ENCODE assay signal across 27 cellular contexts in genomic region chr13:41418751-41419150, GRCh38. TPM values are rescaled to one million over a fixed set of nuclear protein-coding genes. Genes with fewer than 3 reads are reported as not detected.
"Had no signal": no experiment of that assay in that cellular context is flagged by ENCODE, and none has a peak within 500 bp of the region (broad histone marks: within the 10 kb centered on the region; RNA-seq: fewer than 3 reads in every experiment).

No MANE protein-coding gene starts in this region.

- H3K27me3 ChIP-seq: left lung, ovary, right atrium auricular region, right lobe of liver, tibial nerve, uterus had no signal

- H3K36me3 Mint-ChIP-seq: immature natural killer cell; natural killer cell treated with Interleukin-12 subunit alpha and Interleukin-12 subunit beta and Interleukin-15 and Interleukin-18, amount 100 ng/mL, for 72 hours; type B pancreatic cell had no signal

- DNase-seq: immature natural killer cell; kidney; left colon; left lung; lower lobe of right lung; mesendoderm; midbrain; mucosa of descending colon; naive thymus-derived CD4-positive, alpha-beta T cell; ovary; right lobe of liver; stimulated activated CD4-positive, alpha-beta T cell treated with anti-CD3 and anti-CD28 coated beads, Interleukin-1b, Interleukin-23, amount 100 ng/mL, for 48 hours; stimulated activated CD4-positive, alpha-beta T cell treated with anti-CD3 and anti-CD28 coated beads, Interleukin-2, amount 100 ng/mL, for 48 hours; stimulated activated CD4-positive, alpha-beta T cell treated with anti-CD3 and anti-CD28 coated beads, Interleukin-4, amount 100 ng/mL, for 4 hours; stimulated activated CD8-positive, alpha-beta memory T cell treated with anti-CD3 and anti-CD28 coated beads, Interleukin-4, amount 100 ng/mL, for 48 hours; stimulated activated naive CD4-positive, alpha-beta T cell treated with Interleukin-2 at 50 U/mL for 16 hours; stimulated activated naive CD8-positive, alpha-beta T cell treated with anti-CD3 and anti-CD28 coated beads, Interleukin-15, amount 100 ng/mL, for 72 hours; substantia nigra; uterus had no signal

- H3K4me2 ChIP-seq: smooth muscle cell had no signal

- H3K9me3 Mint-ChIP-seq: natural killer cell treated with Interleukin-12 subunit alpha and Interleukin-12 subunit beta and Interleukin-15 and Interleukin-18, amount 100 ng/mL, for 72 hours; stimulated activated memory B cell treated with anti-CD40 and anti-IgM and Interleukin-4, amounts not matched to agents 10 μg/mL and 1 μg/mL and 100 μg/mL, for 72 hours; stimulated activated naive CD8-positive, alpha-beta T cell treated with anti-CD3 and anti-CD28 coated beads, Interleukin-15, amount 100 ng/mL, for 72 hours had no signal

- ATAC-seq: left colon; lower lobe of right lung; mucosa of descending colon; naive thymus-derived CD4-positive, alpha-beta T cell; natural killer cell treated with Interleukin-12 subunit alpha and Interleukin-12 subunit beta and Interleukin-15 and Interleukin-18, amount 100 ng/mL, for 72 hours; right lobe of liver; stimulated activated memory B cell treated with anti-CD40 and anti-IgM and Interleukin-4, amounts not matched to agents 10 μg/mL and 1 μg/mL and 100 μg/mL, for 72 hours; stimulated activated naive CD8-positive, alpha-beta T cell treated with anti-CD3 and anti-CD28 coated beads, Interleukin-15, amount 100 ng/mL, for 72 hours had no signal

- H3K4me3 ChIP-seq: left lung, lower lobe of right lung, mucosa of descending colon, ovary, right atrium auricular region, right lobe of liver, smooth muscle cell, tibial nerve, uterus had no signal

- H3K9me3 ChIP-seq: left lung, lower lobe of right lung, mucosa of descending colon, ovary, right atrium auricular region, right lobe of liver, uterus had no signal

- H3K27me3 Mint-ChIP-seq: naive thymus-derived CD4-positive, alpha-beta T cell; stimulated activated naive CD8-positive, alpha-beta T cell treated with anti-CD3 and anti-CD28 coated beads, Interleukin-15, amount 100 ng/mL, for 72 hours; type B pancreatic cell had no signal

- H3K4me1 ChIP-seq: left lung, lower lobe of right lung, right atrium auricular region, right lobe of liver, tibial nerve, uterus had no signal

- H3K36me3 ChIP-seq: left lung, lower lobe of right lung, ovary, right atrium auricular region, right lobe of liver, tibial nerve, uterus had no signal

- H3K4me3 Mint-ChIP-seq: immature natural killer cell; naive thymus-derived CD4-positive, alpha-beta T cell; natural killer cell treated with Interleukin-12 subunit alpha and Interleukin-12 subunit beta and Interleukin-15 and Interleukin-18, amount 100 ng/mL, for 72 hours; stimulated activated memory B cell treated with anti-CD40 and anti-IgM and Interleukin-4, amounts not matched to agents 10 μg/mL and 1 μg/mL and 100 μg/mL, for 72 hours; stimulated activated naive CD8-positive, alpha-beta T cell treated with anti-CD3 and anti-CD28 coated beads, Interleukin-15, amount 100 ng/mL, for 72 hours; type B pancreatic cell had no signal

- H3K27ac ChIP-seq: left lung, lower lobe of right lung, ovary, right atrium auricular region, right lobe of liver, tibial nerve, uterus had no signal

- H3K27ac Mint-ChIP-seq: immature natural killer cell; naive thymus-derived CD4-positive, alpha-beta T cell; natural killer cell treated with Interleukin-12 subunit alpha and Interleukin-12 subunit beta and Interleukin-15 and Interleukin-18, amount 100 ng/mL, for 72 hours; stimulated activated memory B cell treated with anti-CD40 and anti-IgM and Interleukin-4, amounts not matched to agents 10 μg/mL and 1 μg/mL and 100 μg/mL, for 72 hours; stimulated activated naive CD8-positive, alpha-beta T cell treated with anti-CD3 and anti-CD28 coated beads, Interleukin-15, amount 100 ng/mL, for 72 hours; type B pancreatic cell had no signal

- H3K4me1 Mint-ChIP-seq: immature natural killer cell; stimulated activated memory B cell treated with anti-CD40 and anti-IgM and Interleukin-4, amounts not matched to agents 10 μg/mL and 1 μg/mL and 100 μg/mL, for 72 hours; stimulated activated naive CD8-positive, alpha-beta T cell treated with anti-CD3 and anti-CD28 coated beads, Interleukin-15, amount 100 ng/mL, for 72 hours had no signal

RNA-seq across cellular contexts. Expression of gene RGCC, which starts 38.6 kb away (rescaled TPM):
- total RNA-seq: progenitor cell of endocrine pancreas had no signal
- polyA plus RNA-seq: neural cell had no signal
